9 cellular contexts compared by ENCODE assay signal in genomic region chr19:41299046-41299754, GRCh38. TPM values are rescaled to one million over a fixed set of nuclear protein-coding genes. Genes with fewer than 3 reads are reported as not detected.
DNase-seq lines count a peak whose midpoint lies in the region; ATAC-seq and TF ChIP-seq lines count a peak whose summit lies in the region.
"Had no signal": no experiment of that assay in that cellular context is flagged by ENCODE, and none has a peak within 500 bp of the region (broad histone marks: within the 10 kb centered on the region; RNA-seq: fewer than 3 reads in every experiment).

No MANE protein-coding gene starts in this region.

- no peak for ATAC-seq in CD4-positive, alpha-beta T cell (ENCODE audit: poor library complexity)
- ATAC-seq in T-cell (replicated peaks in 1 of 4): no peak
- ATAC-seq in psoas muscle: peak; percentile 11 to 52 (median 36)
- ATAC-seq in GM18520 (IDR thresholded peaks at IDR 0.05; ENCODE audit: unreplicated experiment): no peak
- ATAC-seq in GM21619 (IDR thresholded peaks at IDR 0.05; ENCODE audit: unreplicated experiment): no peak
- no peak for ATAC-seq in HG02571 (IDR thresholded peaks at IDR 0.05; ENCODE audit: unreplicated experiment)

- H3K4me3 Mint-ChIP-seq in CD4-positive, alpha-beta T cell: peak overlapping the region; percentile 66
- peak overlapping the region in 1 of 3 donors; percentile 48 for H3K4me3 Mint-ChIP-seq in T-cell

- no peaks in the 10 kb centered on the region for H3K27me3 Mint-ChIP-seq in CD4-positive, alpha-beta T cell
- no peaks in the 10 kb centered on the region for H3K27me3 Mint-ChIP-seq in T-cell

- peak overlapping the region; percentile 97 for H3K27ac Mint-ChIP-seq in CD4-positive, alpha-beta T cell
- H3K27ac Mint-ChIP-seq in T-cell: peak overlapping the region; percentile 96 to 99

- H3K9me3 ChIP-seq in CD4-positive, alpha-beta T cell (ENCODE audit: control insufficient read depth, low read length): no peaks in the 10 kb centered on the region
- no peaks in the 10 kb centered on the region for H3K9me3 ChIP-seq in psoas muscle
- H3K9me3 ChIP-seq: SJSA1 had no signal

- no peaks in the 10 kb centered on the region for H3K9me3 Mint-ChIP-seq in CD4-positive, alpha-beta T cell
- no peaks in the 10 kb centered on the region for H3K9me3 Mint-ChIP-seq in T-cell

- peak overlapping the region; percentile 38 for H3K27ac ChIP-seq in CD4-positive, alpha-beta T cell (ENCODE audit: low read depth, low read length)
- peak overlapping the region; percentile 82 for H3K27ac ChIP-seq in psoas muscle

- POLR2A ChIA-PET in CD4-positive, alpha-beta T cell (lab: Charles Lee): interaction anchor here (0.9 to 12.9 kb wide), 4 partner anchors 10 to 52 kb away, joined by 4 to 314 read pairs (median 6); partner anchors contain the start of genes CCDC97 and HNRNPUL1
- POLR2A ChIA-PET in T-cell (lab: Charles Lee): interaction anchor here (0.6 to 2.8 kb wide), 3 partner anchors 35 to 511 kb away, joined by 3 to 14 read pairs (median 4); partner anchors contain the start of gene HNRNPUL1 (in 1 of the 2)

- peaks cover 99% of the 10 kb centered on the region for H3K4me1 Mint-ChIP-seq in CD4-positive, alpha-beta T cell (ENCODE audit: low read depth)
- peaks cover 96 to 100% (median 97%) of the 10 kb centered on the region in 3 donors for H3K4me1 Mint-ChIP-seq in T-cell

- CTCF ChIA-PET in CD4-positive, alpha-beta T cell (lab: Charles Lee): interaction anchor here (1.1 to 2.9 kb wide), 3 partner anchors 9 to 95 kb away, joined by 4 to 21 read pairs (median 7); no protein-coding TSS in a partner anchor
- CTCF ChIA-PET in T-cell (lab: Charles Lee): interaction anchor here (1.2 to 2.4 kb wide), 3 partner anchors 9 to 95 kb away, joined by 4 to 9 read pairs (median 7); no protein-coding TSS in a partner anchor

- no peaks in the 10 kb centered on the region for H3K27me3 ChIP-seq in CD4-positive, alpha-beta T cell (ENCODE audit: control insufficient read depth, insufficient read depth, low read length)
- H3K27me3 ChIP-seq in psoas muscle (ENCODE audit: insufficient read depth in 3 of 3, low read length in 2 of 3): no peaks in the 10 kb centered on the region
- H3K27me3 ChIP-seq: SJSA1 had no signal

- intact Hi-C loops in CD4-positive, alpha-beta T cell (cut with DNase I, micrococcal nuclease): no loop called here
- intact Hi-C loops in psoas muscle (cut with DNase I): no loop called here

- H3K4me3 ChIP-seq in psoas muscle: no peak overlapping the region
- H3K4me3 ChIP-seq: SJSA1 had no signal

- DNase-seq in CD4-positive, alpha-beta T cell: no peak
- DNase-seq in T-cell (no peak), foreskin melanocyte (peak; percentile 19), psoas muscle (peak in 1 of 2 donors; percentile 49), glomerular visceral epithelial cell (ENCODE audit: extremely low spot score) (no peak)

- H3K4me1 ChIP-seq in psoas muscle: peaks cover 32% of the 10 kb centered on the region

- no peak for TF ChIP-seq CTCF in CD4-positive, alpha-beta T cell (IDR thresholded peaks at IDR 0.05)
- no peak for TF ChIP-seq CTCF in psoas muscle (IDR thresholded peaks at IDR 0.05)

- H3K36me3 Mint-ChIP-seq in CD4-positive, alpha-beta T cell (ENCODE audit: low read depth): peaks cover 98% of the 10 kb centered on the region
- H3K36me3 Mint-ChIP-seq in T-cell: peaks cover 79% of the 10 kb centered on the region

- peaks cover 13 to 71% of the 10 kb centered on the region in 2 donors for H3K36me3 ChIP-seq in psoas muscle (ENCODE audit: insufficient read depth in 1 of 2, low read depth in 1 of 2)

- 19 to 26% (median 26%) methylated on average over 10 of the region's 10 CpGs for WGBS in psoas muscle, 3 donors

RNA-seq across cellular contexts. Expression of gene CCDC97, which starts 10.8 kb away (rescaled TPM):
- total RNA-seq in CD4-positive, alpha-beta T cell: 10 to 100 TPM; 27.3 to 29.7 TPM
- total RNA-seq in T-cell (10 to 100 TPM; 38.9 to 61.5 (median 55.1) TPM), psoas muscle (10 to 100 TPM; 15.5 to 25.7 (median 21.6) TPM)
- 10 to 100 TPM; 13.7 to 23.7 (median 19.9) TPM for polyA plus RNA-seq in psoas muscle

RNA-seq across cellular contexts. Expression of gene HNRNPUL1, which starts 35.0 kb away (rescaled TPM):
- 100 to 1,000 TPM; 367 to 388 TPM for total RNA-seq in CD4-positive, alpha-beta T cell
- total RNA-seq in T-cell (100 to 1,000 TPM; 275 to 350 (median 307) TPM), psoas muscle (100 to 1,000 TPM in 2 of 4 donors, 10 to 100 TPM in 2; 82.2 to 129 (median 105) TPM)
- 10 to 100 TPM; 54.3 to 82.3 (median 69.2) TPM for polyA plus RNA-seq in psoas muscle

RNA-seq across cellular contexts. Expression of gene TGFB1, which starts 54.5 kb away (rescaled TPM):
- total RNA-seq in CD4-positive, alpha-beta T cell: 100 to 1,000 TPM; 406 to 416 TPM
- total RNA-seq in T-cell (100 to 1,000 TPM; 170 to 412 (median 206) TPM), psoas muscle (10 to 100 TPM in 2 of 4 donors, 1 to 10 TPM in 2; 8.2 to 10.8 (median 10.1) TPM)
- polyA plus RNA-seq in psoas muscle: 10 to 100 TPM in 1 of 3 donors, 1 to 10 TPM in 2; 2.8 to 10.5 (median 3.2) TPM

Comparison
In these comparisons a context has a peak if more than half of its experiments do, and no peak if none do; other contexts are left out.
1. ATAC-seq: peak in psoas muscle (4 of 4); none in CD4-positive, alpha-beta T cell (single experiment), T-cell (0 of 4), GM18520 (single experiment), GM21619 (single experiment) and HG02571 (single experiment).
2. RNA of gene TGFB1, which starts 54.5 kb away (total RNA-seq): 406 to 416 TPM in CD4-positive, alpha-beta T cell and 170 to 412 TPM in T-cell; 8.2 to 10.8 TPM in psoas muscle; every median in the first group is over 10 times any median in the second.